Comparison of ENCODE assay signal across 1 cellular context in the genomic region with DNA sequence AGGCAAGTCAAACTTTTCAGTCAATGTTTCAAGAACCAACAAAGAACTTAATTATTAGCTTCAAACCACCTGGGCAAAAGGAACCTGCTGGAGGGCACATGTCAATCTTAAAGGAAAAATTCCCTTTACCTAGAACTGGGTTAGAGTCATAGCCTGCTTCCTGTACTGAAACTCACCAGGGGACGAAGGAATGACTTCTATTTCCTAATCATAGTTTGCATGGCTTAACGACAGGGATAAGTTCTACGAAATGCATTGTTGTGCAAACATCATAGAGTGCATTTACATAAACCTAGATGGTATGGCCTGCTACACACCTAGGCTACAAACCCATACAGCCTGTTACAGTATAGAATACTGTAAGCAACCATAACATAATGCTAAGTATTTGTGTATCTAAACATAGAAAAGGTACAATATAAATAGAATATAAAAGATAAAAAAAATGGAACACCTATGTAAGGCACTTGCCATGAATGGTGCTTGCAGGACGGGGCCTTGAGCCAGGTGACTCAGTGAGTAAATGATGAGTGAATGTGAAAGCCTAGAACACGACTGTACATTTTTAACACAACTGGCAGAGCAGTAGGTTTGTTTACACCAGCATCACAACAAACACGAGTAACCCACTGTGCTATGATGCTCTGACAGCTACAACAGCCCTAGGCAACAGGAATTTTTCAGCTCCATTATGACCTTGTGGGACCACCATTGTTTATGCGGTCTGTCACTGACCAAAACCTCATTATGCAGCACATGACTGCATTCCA.
TF ChIP-seq lines count a peak whose summit lies in the region.

No MANE protein-coding gene starts in this region.

TF ChIP-seq in WTC11, 78 proteins besides CTCF, POLR2A, EP300 and RAD21 (continued from another document):
- TF ChIP-seq AFF4 (CRISPR knock-in tag; IDR thresholded peaks at IDR 0.05; ENCODE audit: borderline replicate concordance) = no peak
